34 cellular contexts compared by ENCODE assay signal in the genomic region with DNA sequence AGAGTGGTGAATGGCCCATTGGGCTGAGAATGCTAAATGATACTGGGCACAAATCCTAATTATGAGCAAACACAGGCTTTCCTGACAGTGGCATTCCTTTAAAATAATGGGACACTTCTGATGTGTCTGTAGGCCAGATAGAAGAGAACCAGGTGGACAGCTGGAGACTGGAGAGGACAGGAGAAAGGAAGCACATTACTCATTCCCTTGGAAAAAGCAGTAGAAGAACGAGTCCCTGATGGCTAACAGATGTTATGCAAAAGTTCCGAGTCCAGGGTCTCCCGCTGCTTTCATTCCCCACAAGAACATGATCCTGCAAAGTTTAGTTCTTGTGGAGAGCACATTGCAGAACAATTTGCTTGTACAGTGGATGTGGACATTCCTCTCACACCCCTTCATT.
"Had no signal": no experiment of that assay in that cellular context is flagged by ENCODE, and none has a peak within 500 bp of the region (broad histone marks: within the 10 kb centered on the region; RNA-seq: fewer than 3 reads in every experiment).

No MANE protein-coding gene starts in this region.

- H3K9me3 Mint-ChIP-seq: activated B cell treated with CpG ODN at 0.5 μM for 24 hours; activated CD4-positive, alpha-beta T cell treated with anti-CD3 and anti-CD28 coated beads, Interleukin-2, amount 10 ng/mL, durations not matched to agents 24 days and 14 days; activated naive CD8-positive, alpha-beta T cell treated with anti-CD3 and anti-CD28 coated beads, Interleukin-2, amount 50 U/mL, for 24 hours; activated T-helper 2 cell treated with anti-CD3 and anti-CD28 coated beads, Interferon-gamma antibody, Interleukin-2, Interleukin-4, amounts not matched to agents 10 μg/mL and 5 μg/mL and 100 μg/mL, durations not matched to agents 14 hours and 24 hours and 36 hours; central memory CD8-positive, alpha-beta T cell; T-helper 1 cell treated with Interleukin-12 subunit alpha and Interleukin-12 subunit beta and Interleukin-4 antibody, amounts not matched to agents 30 μg/mL and 1 μg/mL, for 36 hours; T-helper 2 cell treated with Interferon-gamma antibody and Interleukin-4, amounts not matched to agents 5 μg/mL and 100 μg/mL, for 36 hours had no signal

- H3K27me3 Mint-ChIP-seq: activated B cell treated with CpG ODN at 0.5 μM for 24 hours; activated CD4-positive, alpha-beta memory T cell treated with anti-CD3 and anti-CD28 coated beads, Interleukin-2, amount 10 ng/mL, durations not matched to agents 7 days and 5 days; activated CD4-positive, alpha-beta T cell treated with anti-CD3 and anti-CD28 coated beads, Interleukin-2, amount 10 ng/mL, durations not matched to agents 24 days and 14 days; activated CD8-positive, alpha-beta memory T cell treated with anti-CD3 and anti-CD28 coated beads, Interleukin-2, amount 10 ng/mL, durations not matched to agents 7 days and 5 days; activated naive CD4-positive, alpha-beta T cell treated with anti-CD3 and anti-CD28 coated beads, Interleukin-2, amount 10 ng/mL, durations not matched to agents 7 days and 5 days; activated naive CD8-positive, alpha-beta T cell treated with anti-CD3 and anti-CD28 coated beads, Interleukin-2, amount 10 ng/mL, durations not matched to agents 7 days and 5 days; activated T-cell treated with anti-CD3 and anti-CD28 coated beads, Interleukin-2, amount 50 U/mL, for 24 hours; central memory CD8-positive, alpha-beta T cell had no signal

- H3K4me1 Mint-ChIP-seq: activated B cell treated with CpG ODN at 0.5 μM for 24 hours; activated CD4-positive, alpha-beta memory T cell treated with anti-CD3 and anti-CD28 coated beads, Interleukin-2, amount 10 ng/mL, durations not matched to agents 7 days and 5 days; activated CD4-positive, alpha-beta T cell treated with anti-CD3 and anti-CD28 coated beads, Interleukin-2, amount 10 ng/mL, durations not matched to agents 24 days and 14 days; activated CD8-positive, alpha-beta memory T cell treated with anti-CD3 and anti-CD28 coated beads, Interleukin-2, amount 10 ng/mL, durations not matched to agents 7 days and 5 days; activated naive CD4-positive, alpha-beta T cell treated with anti-CD3 and anti-CD28 coated beads, Interleukin-2, amount 10 ng/mL, durations not matched to agents 7 days and 5 days; activated naive CD4-positive, alpha-beta T cell treated with anti-CD3 and anti-CD28 coated beads, Interleukin-2, amount 50 U/mL, for 24 hours; activated naive CD8-positive, alpha-beta T cell treated with anti-CD3 and anti-CD28 coated beads, Interleukin-2, amount 10 ng/mL, durations not matched to agents 7 days and 5 days; activated naive CD8-positive, alpha-beta T cell treated with anti-CD3 and anti-CD28 coated beads, Interleukin-2, amount 50 U/mL, for 24 hours; brain; central memory CD8-positive, alpha-beta T cell had no signal

- H3K36me3 Mint-ChIP-seq: activated CD8-positive, alpha-beta memory T cell treated with anti-CD3 and anti-CD28 coated beads, Interleukin-2, amount 10 ng/mL, durations not matched to agents 7 days and 5 days; activated naive CD4-positive, alpha-beta T cell treated with anti-CD3 and anti-CD28 coated beads, Interleukin-2, amount 10 ng/mL, durations not matched to agents 7 days and 5 days; activated naive CD4-positive, alpha-beta T cell treated with anti-CD3 and anti-CD28 coated beads, Interleukin-2, amount 50 U/mL, for 24 hours; activated naive CD8-positive, alpha-beta T cell; activated naive CD8-positive, alpha-beta T cell treated with anti-CD3 and anti-CD28 coated beads, Interleukin-2, amount 10 ng/mL, durations not matched to agents 7 days and 5 days; brain had no signal

- H3K27ac Mint-ChIP-seq: activated B cell treated with CpG ODN at 0.5 μM for 24 hours; activated CD4-positive, alpha-beta memory T cell treated with anti-CD3 and anti-CD28 coated beads, Interleukin-2, amount 10 ng/mL, durations not matched to agents 7 days and 5 days; activated CD4-positive, alpha-beta T cell treated with anti-CD3 and anti-CD28 coated beads, Interleukin-2, amount 10 ng/mL, durations not matched to agents 24 days and 14 days; activated CD8-positive, alpha-beta memory T cell treated with anti-CD3 and anti-CD28 coated beads, Interleukin-2, amount 10 ng/mL, durations not matched to agents 7 days and 5 days; activated CD8-positive, alpha-beta T cell treated with anti-CD3 and anti-CD28 coated beads, Interleukin-2, amount 10 ng/mL, durations not matched to agents 7 days and 5 days; activated naive CD4-positive, alpha-beta T cell treated with anti-CD3 and anti-CD28 coated beads, Interleukin-2, amount 10 ng/mL, durations not matched to agents 7 days and 5 days; activated naive CD4-positive, alpha-beta T cell treated with anti-CD3 and anti-CD28 coated beads, Interleukin-2, amount 50 U/mL, for 24 hours; activated naive CD8-positive, alpha-beta T cell; activated naive CD8-positive, alpha-beta T cell treated with anti-CD3 and anti-CD28 coated beads, Interleukin-2, amount 10 ng/mL, durations not matched to agents 7 days and 5 days; activated naive CD8-positive, alpha-beta T cell treated with anti-CD3 and anti-CD28 coated beads, Interleukin-2, amount 50 U/mL, for 24 hours; activated T-cell treated with anti-CD3 and anti-CD28 coated beads, Interleukin-2, amount 50 U/mL, for 24 hours; activated T-helper 2 cell treated with anti-CD3 and anti-CD28 coated beads, Interferon-gamma antibody, Interleukin-2, Interleukin-4, amounts not matched to agents 10 μg/mL and 5 μg/mL and 100 μg/mL, durations not matched to agents 14 hours and 24 hours and 36 hours; brain; T-helper 1 cell treated with Interleukin-12 subunit alpha and Interleukin-12 subunit beta and Interleukin-4 antibody, amounts not matched to agents 30 μg/mL and 1 μg/mL, for 36 hours; T-helper 2 cell treated with Interferon-gamma antibody and Interleukin-4, amounts not matched to agents 5 μg/mL and 100 μg/mL, for 36 hours had no signal

- H3K4me3 ChIP-seq: ascending aorta, cardiac muscle cell had no signal

- H3K4me3 Mint-ChIP-seq: activated B cell treated with CpG ODN at 0.5 μM for 24 hours; activated CD4-positive, alpha-beta memory T cell treated with anti-CD3 and anti-CD28 coated beads, Interleukin-2, amount 10 ng/mL, durations not matched to agents 7 days and 5 days; activated CD4-positive, alpha-beta T cell treated with anti-CD3 and anti-CD28 coated beads, Interleukin-2, amount 10 ng/mL, durations not matched to agents 24 days and 14 days; activated CD8-positive, alpha-beta memory T cell treated with anti-CD3 and anti-CD28 coated beads, Interleukin-2, amount 10 ng/mL, durations not matched to agents 7 days and 5 days; activated CD8-positive, alpha-beta T cell treated with anti-CD3 and anti-CD28 coated beads, Interleukin-2, amount 10 ng/mL, durations not matched to agents 7 days and 5 days; activated naive CD4-positive, alpha-beta T cell treated with anti-CD3 and anti-CD28 coated beads, Interleukin-2, amount 10 ng/mL, durations not matched to agents 7 days and 5 days; activated naive CD4-positive, alpha-beta T cell treated with anti-CD3 and anti-CD28 coated beads, Interleukin-2, amount 50 U/mL, for 24 hours; activated naive CD8-positive, alpha-beta T cell; activated naive CD8-positive, alpha-beta T cell treated with anti-CD3 and anti-CD28 coated beads, Interleukin-2, amount 10 ng/mL, durations not matched to agents 7 days and 5 days; activated naive CD8-positive, alpha-beta T cell treated with anti-CD3 and anti-CD28 coated beads, Interleukin-2, amount 50 U/mL, for 24 hours; activated T-cell treated with anti-CD3 and anti-CD28 coated beads, Interleukin-2, amount 50 U/mL, for 24 hours; brain; central memory CD8-positive, alpha-beta T cell; T-helper 1 cell treated with Interleukin-12 subunit alpha and Interleukin-12 subunit beta and Interleukin-4 antibody, amounts not matched to agents 30 μg/mL and 1 μg/mL, for 36 hours; T-helper 2 cell treated with Interferon-gamma antibody and Interleukin-4, amounts not matched to agents 5 μg/mL and 100 μg/mL, for 36 hours had no signal

- DNase-seq: activated B cell treated with CpG ODN at 0.5 μM for 24 hours; activated CD4-positive, alpha-beta memory T cell treated with anti-CD3 and anti-CD28 coated beads, Interleukin-2, amount 10 ng/mL, durations not matched to agents 7 days and 5 days; activated CD4-positive, alpha-beta T cell treated with anti-CD3 and anti-CD28 coated beads for 4 hours; activated CD4-positive, alpha-beta T cell treated with anti-CD3 and anti-CD28 coated beads, Interleukin-2, amount 10 ng/mL, durations not matched to agents 24 days and 14 days; activated CD4-positive, alpha-beta T cell treated with anti-CD3 and anti-CD28 coated beads, Interleukin-2, amount 50 U/mL, for 48 hours; activated CD4-positive, CD25-positive, alpha-beta regulatory T cell treated with anti-CD3 and anti-CD28 coated beads, Interleukin-2, amount 50 U/mL, for 72 hours; activated CD8-positive, alpha-beta memory T cell treated with anti-CD3 and anti-CD28 coated beads for 24 hours; activated CD8-positive, alpha-beta memory T cell treated with anti-CD3 and anti-CD28 coated beads, Interleukin-2, amount 10 ng/mL, durations not matched to agents 7 days and 5 days; activated CD8-positive, alpha-beta memory T cell treated with anti-CD3 and anti-CD28 coated beads, Interleukin-2, amount 50 U/mL, for 48 hours; activated CD8-positive, alpha-beta T cell treated with anti-CD3 and anti-CD28 coated beads, Interleukin-2, amount 10 ng/mL, durations not matched to agents 7 days and 5 days; activated effector memory CD4-positive, alpha-beta T cell treated with Interleukin-2 at 50 U/mL for 16 hours; activated gamma-delta T cell; activated naive CD4-positive, alpha-beta T cell treated with anti-CD3 and anti-CD28 coated beads, Interleukin-2, amount 10 ng/mL, durations not matched to agents 7 days and 5 days; activated naive CD4-positive, alpha-beta T cell treated with Interleukin-2 at 50 U/mL for 16 hours; activated naive CD8-positive, alpha-beta T cell treated with anti-CD3 and anti-CD28 coated beads, Interleukin-2, amount 10 ng/mL, durations not matched to agents 7 days and 5 days; activated naive CD8-positive, alpha-beta T cell treated with anti-CD3 and anti-CD28 coated beads, Interleukin-2, amount 50 U/mL, for 24 hours; activated T-cell treated with anti-CD3 and anti-CD28 coated beads, Interleukin-2, amount 50 U/mL, for 24 hours; activated T-cell treated with anti-CD3 and anti-CD28 coated beads, Interleukin-2, amount 50 U/mL, for 48 hours; amygdala; anterior cingulate cortex; caudate nucleus; cerebellar nuclear complex; T-helper 1 cell; T-helper 2 cell; T-helper 9 cell had no signal
